1 cellular context compared by ENCODE assay signal in the genomic region with DNA sequence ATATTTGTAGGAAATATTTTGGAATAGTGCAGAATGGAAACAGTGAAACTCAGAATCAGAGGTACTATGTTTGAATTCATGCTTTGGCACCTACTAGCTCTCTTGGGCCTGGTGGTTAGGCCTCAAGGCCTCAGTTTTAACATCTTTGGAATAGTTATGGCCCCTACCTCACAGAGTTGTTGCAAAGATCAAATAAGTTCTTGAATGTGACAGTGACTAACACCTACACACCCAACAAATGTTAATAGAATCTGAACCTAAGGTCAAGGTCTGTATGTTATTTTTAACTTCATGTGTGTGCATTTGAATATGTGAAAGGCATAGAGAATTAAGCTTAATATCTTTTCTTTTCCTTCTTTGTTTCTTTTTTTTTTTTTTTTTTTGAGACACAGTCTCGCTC.
TF ChIP-seq lines count a peak whose summit lies in the region.

No MANE protein-coding gene starts in this region.

TF ChIP-seq in HepG2, 621 proteins besides CTCF, POLR2A, EP300 and RAD21 (continued from another document and continues in another):
- TF ChIP-seq, protein P1, sequence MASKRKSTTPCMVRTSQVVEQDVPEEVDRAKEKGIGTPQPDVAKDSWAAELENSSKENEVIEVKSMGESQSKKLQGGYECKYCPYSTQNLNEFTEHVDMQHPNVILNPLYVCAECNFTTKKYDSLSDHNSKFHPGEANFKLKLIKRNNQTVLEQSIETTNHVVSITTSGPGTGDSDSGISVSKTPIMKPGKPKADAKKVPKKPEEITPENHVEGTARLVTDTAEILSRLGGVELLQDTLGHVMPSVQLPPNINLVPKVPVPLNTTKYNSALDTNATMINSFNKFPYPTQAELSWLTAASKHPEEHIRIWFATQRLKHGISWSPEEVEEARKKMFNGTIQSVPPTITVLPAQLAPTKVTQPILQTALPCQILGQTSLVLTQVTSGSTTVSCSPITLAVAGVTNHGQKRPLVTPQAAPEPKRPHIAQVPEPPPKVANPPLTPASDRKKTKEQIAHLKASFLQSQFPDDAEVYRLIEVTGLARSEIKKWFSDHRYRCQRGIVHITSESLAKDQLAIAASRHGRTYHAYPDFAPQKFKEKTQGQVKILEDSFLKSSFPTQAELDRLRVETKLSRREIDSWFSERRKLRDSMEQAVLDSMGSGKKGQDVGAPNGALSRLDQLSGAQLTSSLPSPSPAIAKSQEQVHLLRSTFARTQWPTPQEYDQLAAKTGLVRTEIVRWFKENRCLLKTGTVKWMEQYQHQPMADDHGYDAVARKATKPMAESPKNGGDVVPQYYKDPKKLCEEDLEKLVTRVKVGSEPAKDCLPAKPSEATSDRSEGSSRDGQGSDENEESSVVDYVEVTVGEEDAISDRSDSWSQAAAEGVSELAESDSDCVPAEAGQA (IDR thresholded peaks at IDR 0.05; ENCODE audit: low read depth) = no peak
- TF ChIP-seq, protein P1 (CRISPR knock-in tag; IDR thresholded peaks at IDR 0.05; ENCODE audit: borderline replicate concordance) = no peak
- TF ChIP-seq, protein P2, sequence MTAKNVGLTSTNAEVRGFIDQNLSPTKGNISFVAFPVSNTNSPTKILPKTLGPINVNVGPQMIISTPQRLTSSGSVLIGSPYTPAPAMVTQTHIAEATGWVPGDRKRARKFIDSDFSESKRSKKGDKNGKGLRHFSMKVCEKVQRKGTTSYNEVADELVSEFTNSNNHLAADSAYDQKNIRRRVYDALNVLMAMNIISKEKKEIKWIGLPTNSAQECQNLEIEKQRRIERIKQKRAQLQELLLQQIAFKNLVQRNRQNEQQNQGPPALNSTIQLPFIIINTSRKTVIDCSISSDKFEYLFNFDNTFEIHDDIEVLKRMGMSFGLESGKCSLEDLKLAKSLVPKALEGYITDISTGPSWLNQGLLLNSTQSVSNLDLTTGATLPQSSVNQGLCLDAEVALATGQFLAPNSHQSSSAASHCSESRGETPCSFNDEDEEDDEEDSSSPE (CRISPR knock-in tag; IDR thresholded peaks at IDR 0.05) = no peak
- TF ChIP-seq TBP (CRISPR knock-in tag; IDR thresholded peaks at IDR 0.05) (no peak), DMAP1 (CRISPR knock-in tag; IDR thresholded peaks at IDR 0.05) (no peak), SRY (CRISPR knock-in tag; IDR thresholded peaks at IDR 0.05) (no peak), SMYD3 (CRISPR knock-in tag; IDR thresholded peaks at IDR 0.05) (no peak), ZKSCAN5 (CRISPR knock-in tag; IDR thresholded peaks at IDR 0.05) (no peak), ZSCAN25 (CRISPR knock-in tag; IDR thresholded peaks at IDR 0.05) (no peak), TBX3 (IDR thresholded peaks at IDR 0.05; ENCODE audit: borderline replicate concordance) (peak; percentile 55; the same call in 1 of the 2 replicates), NFIB (CRISPR knock-in tag; IDR thresholded peaks at IDR 0.05; ENCODE audit: borderline replicate concordance) (no peak), TSC22D2 (CRISPR knock-in tag; IDR thresholded peaks at IDR 0.05; ENCODE audit: borderline replicate concordance) (no peak)
- TF ChIP-seq, protein P3, sequence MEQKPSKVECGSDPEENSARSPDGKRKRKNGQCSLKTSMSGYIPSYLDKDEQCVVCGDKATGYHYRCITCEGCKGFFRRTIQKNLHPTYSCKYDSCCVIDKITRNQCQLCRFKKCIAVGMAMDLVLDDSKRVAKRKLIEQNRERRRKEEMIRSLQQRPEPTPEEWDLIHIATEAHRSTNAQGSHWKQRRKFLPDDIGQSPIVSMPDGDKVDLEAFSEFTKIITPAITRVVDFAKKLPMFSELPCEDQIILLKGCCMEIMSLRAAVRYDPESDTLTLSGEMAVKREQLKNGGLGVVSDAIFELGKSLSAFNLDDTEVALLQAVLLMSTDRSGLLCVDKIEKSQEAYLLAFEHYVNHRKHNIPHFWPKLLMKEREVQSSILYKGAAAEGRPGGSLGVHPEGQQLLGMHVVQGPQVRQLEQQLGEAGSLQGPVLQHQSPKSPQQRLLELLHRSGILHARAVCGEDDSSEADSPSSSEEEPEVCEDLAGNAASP (CRISPR knock-in tag; IDR thresholded peaks at IDR 0.05; ENCODE audit: borderline replicate concordance) = no peak
- TF ChIP-seq, protein P4, sequence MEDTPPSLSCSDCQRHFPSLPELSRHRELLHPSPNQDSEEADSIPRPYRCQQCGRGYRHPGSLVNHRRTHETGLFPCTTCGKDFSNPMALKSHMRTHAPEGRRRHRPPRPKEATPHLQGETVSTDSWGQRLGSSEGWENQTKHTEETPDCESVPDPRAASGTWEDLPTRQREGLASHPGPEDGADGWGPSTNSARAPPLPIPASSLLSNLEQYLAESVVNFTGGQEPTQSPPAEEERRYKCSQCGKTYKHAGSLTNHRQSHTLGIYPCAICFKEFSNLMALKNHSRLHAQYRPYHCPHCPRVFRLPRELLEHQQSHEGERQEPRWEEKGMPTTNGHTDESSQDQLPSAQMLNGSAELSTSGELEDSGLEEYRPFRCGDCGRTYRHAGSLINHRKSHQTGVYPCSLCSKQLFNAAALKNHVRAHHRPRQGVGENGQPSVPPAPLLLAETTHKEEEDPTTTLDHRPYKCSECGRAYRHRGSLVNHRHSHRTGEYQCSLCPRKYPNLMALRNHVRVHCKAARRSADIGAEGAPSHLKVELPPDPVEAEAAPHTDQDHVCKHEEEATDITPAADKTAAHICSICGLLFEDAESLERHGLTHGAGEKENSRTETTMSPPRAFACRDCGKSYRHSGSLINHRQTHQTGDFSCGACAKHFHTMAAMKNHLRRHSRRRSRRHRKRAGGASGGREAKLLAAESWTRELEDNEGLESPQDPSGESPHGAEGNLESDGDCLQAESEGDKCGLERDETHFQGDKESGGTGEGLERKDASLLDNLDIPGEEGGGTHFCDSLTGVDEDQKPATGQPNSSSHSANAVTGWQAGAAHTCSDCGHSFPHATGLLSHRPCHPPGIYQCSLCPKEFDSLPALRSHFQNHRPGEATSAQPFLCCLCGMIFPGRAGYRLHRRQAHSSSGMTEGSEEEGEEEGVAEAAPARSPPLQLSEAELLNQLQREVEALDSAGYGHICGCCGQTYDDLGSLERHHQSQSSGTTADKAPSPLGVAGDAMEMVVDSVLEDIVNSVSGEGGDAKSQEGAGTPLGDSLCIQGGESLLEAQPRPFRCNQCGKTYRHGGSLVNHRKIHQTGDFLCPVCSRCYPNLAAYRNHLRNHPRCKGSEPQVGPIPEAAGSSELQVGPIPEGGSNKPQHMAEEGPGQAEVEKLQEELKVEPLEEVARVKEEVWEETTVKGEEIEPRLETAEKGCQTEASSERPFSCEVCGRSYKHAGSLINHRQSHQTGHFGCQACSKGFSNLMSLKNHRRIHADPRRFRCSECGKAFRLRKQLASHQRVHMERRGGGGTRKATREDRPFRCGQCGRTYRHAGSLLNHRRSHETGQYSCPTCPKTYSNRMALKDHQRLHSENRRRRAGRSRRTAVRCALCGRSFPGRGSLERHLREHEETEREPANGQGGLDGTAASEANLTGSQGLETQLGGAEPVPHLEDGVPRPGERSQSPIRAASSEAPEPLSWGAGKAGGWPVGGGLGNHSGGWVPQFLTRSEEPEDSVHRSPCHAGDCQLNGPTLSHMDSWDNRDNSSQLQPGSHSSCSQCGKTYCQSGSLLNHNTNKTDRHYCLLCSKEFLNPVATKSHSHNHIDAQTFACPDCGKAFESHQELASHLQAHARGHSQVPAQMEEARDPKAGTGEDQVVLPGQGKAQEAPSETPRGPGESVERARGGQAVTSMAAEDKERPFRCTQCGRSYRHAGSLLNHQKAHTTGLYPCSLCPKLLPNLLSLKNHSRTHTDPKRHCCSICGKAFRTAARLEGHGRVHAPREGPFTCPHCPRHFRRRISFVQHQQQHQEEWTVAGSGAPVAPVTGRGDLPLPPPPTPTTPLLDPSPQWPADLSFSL (CRISPR knock-in tag; IDR thresholded peaks at IDR 0.05) = no peak
- TF ChIP-seq, protein P5, sequence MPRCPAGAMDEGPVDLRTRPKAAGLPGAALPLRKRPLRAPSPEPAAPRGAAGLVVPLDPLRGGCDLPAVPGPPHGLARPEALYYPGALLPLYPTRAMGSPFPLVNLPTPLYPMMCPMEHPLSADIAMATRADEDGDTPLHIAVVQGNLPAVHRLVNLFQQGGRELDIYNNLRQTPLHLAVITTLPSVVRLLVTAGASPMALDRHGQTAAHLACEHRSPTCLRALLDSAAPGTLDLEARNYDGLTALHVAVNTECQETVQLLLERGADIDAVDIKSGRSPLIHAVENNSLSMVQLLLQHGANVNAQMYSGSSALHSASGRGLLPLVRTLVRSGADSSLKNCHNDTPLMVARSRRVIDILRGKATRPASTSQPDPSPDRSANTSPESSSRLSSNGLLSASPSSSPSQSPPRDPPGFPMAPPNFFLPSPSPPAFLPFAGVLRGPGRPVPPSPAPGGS (CRISPR knock-in tag; IDR thresholded peaks at IDR 0.05) = no peak
- TF ChIP-seq, protein P6, sequence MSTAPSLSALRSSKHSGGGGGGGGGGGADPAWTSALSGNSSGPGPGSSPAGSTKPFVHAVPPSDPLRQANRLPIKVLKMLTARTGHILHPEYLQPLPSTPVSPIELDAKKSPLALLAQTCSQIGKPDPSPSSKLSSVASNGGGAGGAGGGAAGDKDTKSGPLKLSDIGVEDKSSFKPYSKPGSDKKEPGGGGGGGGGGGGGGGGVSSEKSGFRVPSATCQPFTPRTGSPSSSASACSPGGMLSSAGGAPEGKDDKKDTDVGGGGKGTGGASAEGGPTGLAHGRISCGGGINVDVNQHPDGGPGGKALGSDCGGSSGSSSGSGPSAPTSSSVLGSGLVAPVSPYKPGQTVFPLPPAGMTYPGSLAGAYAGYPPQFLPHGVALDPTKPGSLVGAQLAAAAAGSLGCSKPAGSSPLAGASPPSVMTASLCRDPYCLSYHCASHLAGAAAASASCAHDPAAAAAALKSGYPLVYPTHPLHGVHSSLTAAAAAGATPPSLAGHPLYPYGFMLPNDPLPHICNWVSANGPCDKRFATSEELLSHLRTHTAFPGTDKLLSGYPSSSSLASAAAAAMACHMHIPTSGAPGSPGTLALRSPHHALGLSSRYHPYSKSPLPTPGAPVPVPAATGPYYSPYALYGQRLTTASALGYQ (CRISPR knock-in tag; IDR thresholded peaks at IDR 0.05) = no peak
- TF ChIP-seq, protein P7, sequence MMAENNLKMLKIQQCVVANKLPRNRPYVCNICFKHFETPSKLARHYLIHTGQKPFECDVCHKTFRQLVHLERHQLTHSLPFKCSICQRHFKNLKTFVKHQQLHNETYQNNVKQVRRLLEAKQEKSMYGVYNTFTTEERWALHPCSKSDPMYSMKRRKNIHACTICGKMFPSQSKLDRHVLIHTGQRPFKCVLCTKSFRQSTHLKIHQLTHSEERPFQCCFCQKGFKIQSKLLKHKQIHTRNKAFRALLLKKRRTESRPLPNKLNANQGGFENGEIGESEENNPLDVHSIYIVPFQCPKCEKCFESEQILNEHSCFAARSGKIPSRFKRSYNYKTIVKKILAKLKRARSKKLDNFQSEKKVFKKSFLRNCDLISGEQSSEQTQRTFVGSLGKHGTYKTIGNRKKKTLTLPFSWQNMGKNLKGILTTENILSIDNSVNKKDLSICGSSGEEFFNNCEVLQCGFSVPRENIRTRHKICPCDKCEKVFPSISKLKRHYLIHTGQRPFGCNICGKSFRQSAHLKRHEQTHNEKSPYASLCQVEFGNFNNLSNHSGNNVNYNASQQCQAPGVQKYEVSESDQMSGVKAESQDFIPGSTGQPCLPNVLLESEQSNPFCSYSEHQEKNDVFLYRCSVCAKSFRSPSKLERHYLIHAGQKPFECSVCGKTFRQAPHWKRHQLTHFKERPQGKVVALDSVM (CRISPR knock-in tag; IDR thresholded peaks at IDR 0.05) = no peak
- TF ChIP-seq, protein P8, sequence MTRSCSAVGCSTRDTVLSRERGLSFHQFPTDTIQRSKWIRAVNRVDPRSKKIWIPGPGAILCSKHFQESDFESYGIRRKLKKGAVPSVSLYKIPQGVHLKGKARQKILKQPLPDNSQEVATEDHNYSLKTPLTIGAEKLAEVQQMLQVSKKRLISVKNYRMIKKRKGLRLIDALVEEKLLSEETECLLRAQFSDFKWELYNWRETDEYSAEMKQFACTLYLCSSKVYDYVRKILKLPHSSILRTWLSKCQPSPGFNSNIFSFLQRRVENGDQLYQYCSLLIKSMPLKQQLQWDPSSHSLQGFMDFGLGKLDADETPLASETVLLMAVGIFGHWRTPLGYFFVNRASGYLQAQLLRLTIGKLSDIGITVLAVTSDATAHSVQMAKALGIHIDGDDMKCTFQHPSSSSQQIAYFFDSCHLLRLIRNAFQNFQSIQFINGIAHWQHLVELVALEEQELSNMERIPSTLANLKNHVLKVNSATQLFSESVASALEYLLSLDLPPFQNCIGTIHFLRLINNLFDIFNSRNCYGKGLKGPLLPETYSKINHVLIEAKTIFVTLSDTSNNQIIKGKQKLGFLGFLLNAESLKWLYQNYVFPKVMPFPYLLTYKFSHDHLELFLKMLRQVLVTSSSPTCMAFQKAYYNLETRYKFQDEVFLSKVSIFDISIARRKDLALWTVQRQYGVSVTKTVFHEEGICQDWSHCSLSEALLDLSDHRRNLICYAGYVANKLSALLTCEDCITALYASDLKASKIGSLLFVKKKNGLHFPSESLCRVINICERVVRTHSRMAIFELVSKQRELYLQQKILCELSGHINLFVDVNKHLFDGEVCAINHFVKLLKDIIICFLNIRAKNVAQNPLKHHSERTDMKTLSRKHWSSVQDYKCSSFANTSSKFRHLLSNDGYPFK (CRISPR knock-in tag; IDR thresholded peaks at IDR 0.05; ENCODE audit: borderline replicate concordance) = no peak
